In genomic region chr7:100053201-100053600, GRCh38 we compare ENCODE assay signal across 1 cellular context.
TF ChIP-seq lines count a peak whose summit lies in the region.

No MANE protein-coding gene starts in this region.

TF ChIP-seq in H1, 55 proteins besides CTCF, POLR2A, EP300 and RAD21:
- TF ChIP-seq KDM5A (IDR thresholded peaks at IDR 0.05; ENCODE audit: low read length), result no peak
- TF ChIP-seq BCL11A (IDR thresholded peaks at IDR 0.05; ENCODE audit: low read depth in 2 of 2, low read length in 2 of 2), result no peak
- TF ChIP-seq NANOG (IDR thresholded peaks at IDR 0.05; ENCODE audit: insufficient read depth, low read depth, low read length, poor library complexity, severe bottlenecking), result no peak
- TF ChIP-seq SRF (IDR thresholded peaks at IDR 0.05; ENCODE audit: low read depth, low read length), result no peak
- no peak for TF ChIP-seq TAF7 (optimal IDR thresholded peaks at IDR 0.05; ENCODE audit: borderline replicate concordance, low read depth, low read length)
